In the genomic region with DNA sequence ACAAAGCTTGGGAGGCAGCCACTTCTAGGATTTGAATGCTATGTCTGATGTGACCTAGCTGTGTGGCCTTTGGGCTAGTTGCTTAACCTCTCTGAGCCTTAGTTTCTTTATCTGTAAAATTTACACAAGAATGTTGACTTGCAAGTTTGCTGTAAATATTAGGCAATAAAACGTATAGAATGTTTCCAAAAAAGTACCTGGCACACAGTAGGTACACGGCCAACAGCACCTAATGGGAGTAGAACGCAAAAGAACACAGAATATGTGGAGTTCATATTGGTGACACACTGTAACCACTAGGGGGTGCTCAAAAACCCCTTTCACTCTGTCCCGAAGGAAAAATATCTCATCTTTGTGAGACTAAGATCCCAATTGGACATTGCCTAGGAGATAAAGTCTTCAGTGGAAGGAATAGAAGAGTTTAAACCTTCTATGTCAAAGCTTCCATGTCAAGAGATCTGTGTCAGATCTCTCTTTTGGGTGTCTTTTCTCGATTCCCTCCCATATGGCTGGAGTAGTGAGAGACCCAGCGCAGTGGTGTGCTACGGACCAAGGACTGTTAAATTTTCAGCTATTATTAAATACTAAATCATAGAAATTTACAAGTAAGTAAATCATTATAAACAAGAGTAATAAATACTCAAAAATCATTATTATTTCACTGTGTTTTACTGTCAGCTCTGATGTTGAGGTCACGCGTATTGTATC, we compare ENCODE assay signal across 8 cellular contexts.
DNase-seq lines count a peak whose midpoint lies in the region; ATAC-seq and TF ChIP-seq lines count a peak whose summit lies in the region.
"Had no signal": no experiment of that assay in that cellular context is flagged by ENCODE, and none has a peak within 500 bp of the region (broad histone marks: within the 10 kb centered on the region; RNA-seq: fewer than 3 reads in every experiment).

No MANE protein-coding gene starts in this region.

- ATAC-seq in HG03439 (IDR thresholded peaks at IDR 0.05; ENCODE audit: unreplicated experiment) (no peak), HG03442 (IDR thresholded peaks at IDR 0.05; ENCODE audit: unreplicated experiment) (no peak)

- peak; percentile 81 for TF ChIP-seq CTCF in fibroblast of pulmonary artery (IDR thresholded peaks at IDR 0.05; ENCODE audit: low read length, missing control alignments)

- H3K79me2 ChIP-seq in GM23248 (ENCODE audit: insufficient read depth): no peaks in the 10 kb centered on the region

- in situ Hi-C loops in GM23248 (cut with MboI): no loop called here

- H3F3A ChIP-seq in GM23248 (ENCODE audit: insufficient read depth): no peaks in the 10 kb centered on the region

- H3K9ac ChIP-seq in GM23248: no peak overlapping the region

- no peak overlapping the region for H3K4me2 ChIP-seq in GM23248 (ENCODE audit: unreplicated experiment)

- H3K36me3 ChIP-seq in GM23248 (ENCODE audit: low read depth): no peaks in the 10 kb centered on the region

- H3K9me2 ChIP-seq in GM23248 (ENCODE audit: insufficient read depth): no peaks in the 10 kb centered on the region

- peak; percentile 44 for DNase-seq in EL
- DNase-seq in GM23248: peak; percentile 70
- DNase-seq in RKO (ENCODE audit: low spot score): peak; percentile 21
- peak; percentile 60 for DNase-seq in fibroblast of pulmonary artery (ENCODE audit: low read depth)
- DNase-seq in stromal cell of bone marrow (ENCODE audit: low read depth): peak; percentile 22
- DNase-seq: activated B cell treated with CpG ODN at 0.5 μM for 24 hours had no signal

- WGBS in GM23248 (ENCODE audit: low coverage in 1 of 2, low lambda C conversion rate in 2 of 2, missing lambda C conversion rate in 2 of 2), 2 experiments: 53 to 54% methylated on average over 9 of the region's 9 CpGs

- no peaks in the 10 kb centered on the region for H3K4me1 ChIP-seq in GM23248 (ENCODE audit: insufficient read depth)

- H3K27ac ChIP-seq in GM23248: no peak overlapping the region

- no peaks in the 10 kb centered on the region for H3K9me3 ChIP-seq in GM23248 (ENCODE audit: low read depth)

- no peaks in the 10 kb centered on the region for H4K20me1 ChIP-seq in GM23248 (ENCODE audit: insufficient read depth)

- H2AFZ ChIP-seq in GM23248: no peak overlapping the region

- peaks cover 50% of the 10 kb centered on the region for H3K27me3 ChIP-seq in GM23248 (replicated peaks; ENCODE audit: insufficient read depth)

- H3K4me3 ChIP-seq in GM23248 (no peak overlapping the region), fibroblast of pulmonary artery (replicated peaks; ENCODE audit: low read depth, low read length) (no peak overlapping the region)
